23 cellular contexts compared by ENCODE assay signal in the genomic region with DNA sequence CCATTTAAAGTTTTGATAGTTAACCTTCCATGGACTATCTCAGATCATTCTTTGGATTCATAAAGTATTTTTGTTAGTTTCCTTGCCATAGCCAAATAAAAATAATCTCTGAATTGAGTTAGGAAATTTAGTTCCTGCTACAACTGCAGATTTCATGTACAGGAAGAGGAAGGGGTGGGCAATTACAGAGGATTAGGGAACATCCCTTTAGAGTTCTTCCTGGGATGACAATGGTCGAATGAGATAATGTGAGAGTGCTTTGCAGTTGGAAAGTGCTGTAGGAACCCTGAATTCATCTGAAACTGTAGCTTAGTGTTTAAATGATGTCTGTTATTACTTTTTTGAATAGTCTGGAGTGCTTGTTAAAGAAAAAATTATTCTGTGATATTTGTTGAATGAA.
A peak's percentile ranks its signal among the peaks of the same experiment; 100 is the strongest.
DNase-seq lines count a peak whose midpoint lies in the region; ATAC-seq and TF ChIP-seq lines count a peak whose summit lies in the region.
"Had no signal": no experiment of that assay in that cellular context is flagged by ENCODE, and none has a peak within 500 bp of the region (broad histone marks: within the 10 kb centered on the region; RNA-seq: fewer than 3 reads in every experiment).

No MANE protein-coding gene starts in this region.

- no peaks in the 10 kb centered on the region for H3K27me3 Mint-ChIP-seq in chondrocyte (ENCODE audit: low read depth)
- H3K27me3 Mint-ChIP-seq in natural killer cell (ENCODE audit: low read depth in 2 of 2): no peaks in the 10 kb centered on the region
- H3K27me3 Mint-ChIP-seq: T-helper 17 cell had no signal

- H3K4me3 Mint-ChIP-seq in chondrocyte (ENCODE audit: unreplicated experiment) (no peak overlapping the region), natural killer cell (no peak overlapping the region)
- H3K4me3 Mint-ChIP-seq: CD8-positive, alpha-beta T cell; T-helper 17 cell had no signal

- H3K9me3 Mint-ChIP-seq in chondrocyte (ENCODE audit: low read depth): no peaks in the 10 kb centered on the region
- no peaks in the 10 kb centered on the region for H3K9me3 Mint-ChIP-seq in natural killer cell
- H3K9me3 Mint-ChIP-seq: CD8-positive, alpha-beta T cell had no signal

- peaks cover 81% of the 10 kb centered on the region for H3K4me1 ChIP-seq in left ventricle myocardium inferior

- H3K36me3 Mint-ChIP-seq in chondrocyte (ENCODE audit: low read depth) (peaks cover 9% of the 10 kb centered on the region), natural killer cell (no peaks in the 10 kb centered on the region)
- H3K36me3 Mint-ChIP-seq: CD8-positive, alpha-beta T cell had no signal

- TF ChIP-seq CTCF in left ventricle myocardium inferior (IDR thresholded peaks at IDR 0.05; ENCODE audit: borderline replicate concordance) (no peak), chondrocyte (IDR thresholded peaks at IDR 0.05) (no peak), natural killer cell (IDR thresholded peaks at IDR 0.05) (no peak)

- H3K9me3 ChIP-seq in left ventricle myocardium inferior (replicated peaks): no peaks in the 10 kb centered on the region
- H3K9me3 ChIP-seq: testis had no signal

- no peak overlapping the region for H3K4me3 ChIP-seq in left ventricle myocardium inferior
- H3K4me3 ChIP-seq: testis had no signal

- ATAC-seq in left cardiac atrium: no peak
- ATAC-seq in natural killer cell: no peak
- ATAC-seq: CD8-positive, alpha-beta T cell; T-helper 17 cell had no signal

- H3K27me3 ChIP-seq in left ventricle myocardium inferior (ENCODE audit: low read depth): no peaks in the 10 kb centered on the region
- H3K27me3 ChIP-seq: testis had no signal

- intact Hi-C loops in left ventricle myocardium inferior (cut with micrococcal nuclease): no loop called here
- intact Hi-C loops in left cardiac atrium (cut with DNase I): no loop called here
- intact Hi-C loops in natural killer cell (cut with micrococcal nuclease): no loop called here

- H3K36me3 ChIP-seq in left ventricle myocardium inferior: no peaks in the 10 kb centered on the region
- H3K36me3 ChIP-seq: WERI-Rb-1 had no signal

- H3K27ac Mint-ChIP-seq in chondrocyte (ENCODE audit: unreplicated experiment) (peak overlapping the region; percentile 70), natural killer cell (peak overlapping the region; percentile 77 to 84)
- H3K27ac Mint-ChIP-seq: CD8-positive, alpha-beta T cell; T-helper 17 cell had no signal

- H3K27ac ChIP-seq in left ventricle myocardium inferior (replicated peaks): peak overlapping the region; percentile 62
- H3K27ac ChIP-seq: epithelial cell of prostate, testis, WERI-Rb-1 had no signal

- H3K4me1 Mint-ChIP-seq in chondrocyte (ENCODE audit: low read depth) (peaks cover 81% of the 10 kb centered on the region), natural killer cell (peaks cover 73 to 76% of the 10 kb centered on the region in 2 donors)

- no peak for DNase-seq in left ventricle myocardium inferior
- no peak for DNase-seq in left cardiac atrium
- no peak for DNase-seq in chondrocyte (ENCODE audit: low spot score)
- no peak for DNase-seq in natural killer cell
- DNase-seq in NCI-H2107 (lab: John Stamatoyannopoulos, UW): no peak
- no peak for DNase-seq in NCI-H1048 (lab: John Stamatoyannopoulos, UW)
- DNase-seq in GM19238 (ENCODE audit: insufficient read length, low spot score): no peak
- no peak for DNase-seq in activated effector memory CD4-positive, alpha-beta T cell treated with anti-CD3 and anti-CD28 coated beads, Interleukin-2, amount 50 U/mL, for 16 hours
- DNase-seq: ACHN; activated CD4-positive, alpha-beta T cell treated with anti-CD3 and anti-CD28 coated beads, Interleukin-2, amount 50 U/mL, for 48 hours; activated naive CD4-positive, alpha-beta T cell treated with anti-CD3 and anti-CD28 coated beads, Interleukin-2, amount 50 U/mL, for 16 hours; activated T-cell treated with anti-CD3 and anti-CD28 coated beads, Interleukin-2, amount 50 U/mL, for 1 hour; CD8-positive, alpha-beta T cell; DMS79 treated with DMSO at 0.1 percent for 48 hours; foreskin melanocyte; NCI-H2029 treated with DMSO at 0.1 percent for 48 hours; NCI-H524; SHP77; small intestine; T-helper 17 cell; WERI-Rb-1 had no signal
